ENCODE assay signal across 11 cellular contexts in the genomic region with DNA sequence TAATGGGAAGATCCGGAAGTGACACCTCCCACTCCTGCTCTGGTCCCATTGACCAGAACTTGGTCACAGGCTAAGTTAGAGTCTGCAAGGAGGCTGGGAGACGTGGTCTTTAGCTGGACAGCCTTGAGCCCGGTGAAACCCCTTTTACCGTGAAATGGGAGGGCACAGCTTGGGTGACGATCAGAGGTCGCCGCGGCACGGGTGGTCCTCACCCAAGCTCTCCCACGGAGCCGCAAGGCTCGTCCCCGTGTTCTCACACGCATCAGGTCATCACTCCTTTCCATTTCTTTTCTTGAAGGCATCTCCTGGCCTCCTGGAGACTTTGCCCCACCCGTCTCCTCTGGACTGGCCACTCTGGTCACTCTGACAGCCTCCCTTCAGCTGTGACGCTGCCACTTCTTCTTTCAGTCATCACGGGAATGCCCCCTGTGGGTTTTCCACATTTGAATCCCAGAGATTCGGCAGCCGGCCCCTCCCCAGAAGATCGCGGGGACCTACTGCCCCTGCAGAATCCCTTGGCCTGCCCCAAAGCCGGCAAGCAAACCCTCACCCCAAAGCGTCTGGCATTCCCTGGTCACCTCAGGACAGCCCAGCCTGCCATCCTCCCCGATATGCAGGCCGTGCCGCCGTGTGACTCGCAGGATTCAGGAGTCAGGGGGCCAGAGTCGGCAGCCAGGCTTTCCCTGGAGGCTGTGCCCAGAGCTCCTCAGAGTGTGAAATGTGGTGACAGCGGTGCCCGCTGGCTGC. TPM values are rescaled to one million over a fixed set of nuclear protein-coding genes. Genes with fewer than 3 reads are reported as not detected.
A peak's percentile ranks its signal among the peaks of the same experiment; 100 is the strongest.
DNase-seq lines count a peak whose midpoint lies in the region; ATAC-seq, FAIRE-seq and TF ChIP-seq lines count a peak whose summit lies in the region.
"Had no signal": no experiment of that assay in that cellular context is flagged by ENCODE, and none has a peak within 500 bp of the region (broad histone marks: within the 10 kb centered on the region; RNA-seq: fewer than 3 reads in every experiment).

No MANE protein-coding gene starts in this region.

- no peak overlapping the region for H3K4me3 Mint-ChIP-seq in CD4-positive, alpha-beta T cell
- H3K4me3 Mint-ChIP-seq in WTC11 = no peak overlapping the region; the same call in 1 of the 2 replicates
- H3K4me3 Mint-ChIP-seq: activated naive CD8-positive, alpha-beta T cell treated with anti-CD3 and anti-CD28 coated beads, Interleukin-2, amount 50 U/mL, for 24 hours; CD4-positive, CD25-positive, alpha-beta regulatory T cell had no signal

- no peak overlapping the region for H3K27ac ChIP-seq in CD4-positive, alpha-beta T cell (ENCODE audit: low read depth, low read length)
- H3K27ac ChIP-seq in right cardiac atrium (ENCODE audit: low read length) = peak overlapping the region; percentile 82
- peak overlapping the region; percentile 48 to 66 (median 58) for H3K27ac ChIP-seq in sigmoid colon

- intact Hi-C loops in CD4-positive, alpha-beta T cell (cut with DNase I, micrococcal nuclease) = no loop called here
- intact Hi-C loops in right cardiac atrium (cut with DNase I) (no loop called here), sigmoid colon (cut with DNase I) (loop anchor here (10.0 kb wide), 1 partner anchor 319 kb away; a partner anchor contains a TSS)

- peaks cover 4% of the 10 kb centered on the region for H3K4me1 Mint-ChIP-seq in CD4-positive, alpha-beta T cell (ENCODE audit: low read depth)
- no peaks in the 10 kb centered on the region for H3K4me1 Mint-ChIP-seq in WTC11

- no peaks in the 10 kb centered on the region for H3K36me3 ChIP-seq in sigmoid colon

- DNase-seq in CD4-positive, alpha-beta T cell = no peak
- DNase-seq in WTC11 (ENCODE audit: low spot score) (no peak), right cardiac atrium (peak in 2 of 3 donors; percentile 61 to 64), sigmoid colon (no peak), OCI-M1 (lab: John Stamatoyannopoulos, UW) (no peak), H54 (ENCODE audit: insufficient read length, low spot score) (no peak), NCI-H446 (lab: John Stamatoyannopoulos, UW) (no peak), OCI-M2 (lab: John Stamatoyannopoulos, UW; ENCODE audit: unreplicated experiment) (no peak)

- peaks cover 41% of the 10 kb centered on the region for H3K27me3 ChIP-seq in CD4-positive, alpha-beta T cell (ENCODE audit: control insufficient read depth, insufficient read depth, low read length)
- H3K27me3 ChIP-seq in right cardiac atrium (ENCODE audit: control insufficient read depth, insufficient read depth) (no peaks in the 10 kb centered on the region), sigmoid colon (peaks cover 12 to 71% (median 47%) of the 10 kb centered on the region in 3 donors)

- no peak for TF ChIP-seq EP300 in sigmoid colon (IDR thresholded peaks at IDR 0.05)

- H3K9me3 ChIP-seq in CD4-positive, alpha-beta T cell (ENCODE audit: control insufficient read depth, low read length) = no peaks in the 10 kb centered on the region
- no peaks in the 10 kb centered on the region for H3K9me3 ChIP-seq in right cardiac atrium (ENCODE audit: control insufficient read depth, low read length)
- no peaks in the 10 kb centered on the region for H3K9me3 ChIP-seq in sigmoid colon

- peak; percentile 7 for ATAC-seq in CD4-positive, alpha-beta T cell (ENCODE audit: poor library complexity)
- ATAC-seq in WTC11 (peak; percentile 25; the same call in 1 of the 2 replicates), right cardiac atrium (peak in 1 of 2 donors; percentile 2)

- no peak for TF ChIP-seq CTCF in CD4-positive, alpha-beta T cell (IDR thresholded peaks at IDR 0.05)
- TF ChIP-seq CTCF in WTC11 (IDR thresholded peaks at IDR 0.05) (no peak), sigmoid colon (IDR thresholded peaks at IDR 0.05) (no peak)

- H3K4me1 ChIP-seq in right cardiac atrium (ENCODE audit: control insufficient read depth, insufficient read depth, low read length) (no peaks in the 10 kb centered on the region), sigmoid colon (peaks cover 0 to 17% (median 10%) of the 10 kb centered on the region in 4 donors)

- WGBS in right cardiac atrium = 47% methylated on average over 31 of the region's 31 CpGs
- 42 to 56% methylated on average over 31 of the region's 31 CpGs for WGBS in sigmoid colon, 2 donors

- peaks cover 26% of the 10 kb centered on the region for H3K27me3 Mint-ChIP-seq in CD4-positive, alpha-beta T cell
- 0 out of 2 replicates have a peak, but pooled peaks cover 6% of the 10 kb centered on the region for H3K27me3 Mint-ChIP-seq in WTC11 (ENCODE audit: low read depth)

- CTCF ChIA-PET in CD4-positive, alpha-beta T cell (lab: Charles Lee) = interaction anchor here (1.3 to 2.0 kb wide), 4 partner anchors 12 to 159 kb away, joined by 3 to 8 read pairs (median 6); no protein-coding TSS in a partner anchor
- CTCF ChIA-PET in WTC11 (lab: Charles Lee) = interaction anchor here (0.5 to 3.6 kb wide), 16 partner anchors 10 to 233 kb away, joined by 3 to 21 read pairs (median 4); a partner anchor contains a TSS

- POLR2A ChIA-PET in CD4-positive, alpha-beta T cell (lab: Charles Lee) = interaction anchor here (1.0 kb wide), 1 partner anchor 104 kb away, joined by 3 read pairs; no protein-coding TSS in a partner anchor
- POLR2A ChIA-PET in WTC11 (lab: Charles Lee) = interaction anchor here (0.6 kb wide), 1 partner anchor 59 kb away, joined by 10 read pairs; no protein-coding TSS in a partner anchor

- TF ChIP-seq POLR2A in sigmoid colon (IDR thresholded peaks at IDR 0.05) (no peak), H54 (IDR thresholded peaks at IDR 0.05; ENCODE audit: low read depth, low read length) (no peak)

- H3K4me3 ChIP-seq in right cardiac atrium (ENCODE audit: low read length) (peak overlapping the region; percentile 43), sigmoid colon (peak overlapping the region in 3 of 4 donors; percentile 11 to 32 (median 23))

- H3K27ac Mint-ChIP-seq in CD4-positive, alpha-beta T cell = no peak overlapping the region
- no peak overlapping the region for H3K27ac Mint-ChIP-seq in WTC11
- H3K27ac Mint-ChIP-seq: activated naive CD8-positive, alpha-beta T cell treated with anti-CD3 and anti-CD28 coated beads, Interleukin-2, amount 50 U/mL, for 24 hours had no signal

- no peak for FAIRE-seq in H54 (lab: Jason Lieb, UNC)

- no peaks in the 10 kb centered on the region for H3K36me3 Mint-ChIP-seq in CD4-positive, alpha-beta T cell (ENCODE audit: low read depth)
- no peaks in the 10 kb centered on the region for H3K36me3 Mint-ChIP-seq in WTC11
- H3K36me3 Mint-ChIP-seq: CD4-positive, CD25-positive, alpha-beta regulatory T cell; IgD-negative memory B cell had no signal

- H3K9me3 Mint-ChIP-seq in CD4-positive, alpha-beta T cell = no peaks in the 10 kb centered on the region
- H3K9me3 Mint-ChIP-seq in WTC11 = no peaks in the 10 kb centered on the region
- H3K9me3 Mint-ChIP-seq: activated naive CD8-positive, alpha-beta T cell treated with anti-CD3 and anti-CD28 coated beads, Interleukin-2, amount 50 U/mL, for 24 hours; CD4-positive, CD25-positive, alpha-beta regulatory T cell; IgD-negative memory B cell had no signal

TF ChIP-seq in WTC11, 78 proteins besides CTCF, POLR2A, EP300 and RAD21 (continues in another document):
- TF ChIP-seq, protein P1, sequence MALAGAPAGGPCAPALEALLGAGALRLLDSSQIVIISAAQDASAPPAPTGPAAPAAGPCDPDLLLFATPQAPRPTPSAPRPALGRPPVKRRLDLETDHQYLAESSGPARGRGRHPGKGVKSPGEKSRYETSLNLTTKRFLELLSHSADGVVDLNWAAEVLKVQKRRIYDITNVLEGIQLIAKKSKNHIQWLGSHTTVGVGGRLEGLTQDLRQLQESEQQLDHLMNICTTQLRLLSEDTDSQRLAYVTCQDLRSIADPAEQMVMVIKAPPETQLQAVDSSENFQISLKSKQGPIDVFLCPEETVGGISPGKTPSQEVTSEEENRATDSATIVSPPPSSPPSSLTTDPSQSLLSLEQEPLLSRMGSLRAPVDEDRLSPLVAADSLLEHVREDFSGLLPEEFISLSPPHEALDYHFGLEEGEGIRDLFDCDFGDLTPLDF (CRISPR knock-in tag; IDR thresholded peaks at IDR 0.05) = no peak

RNA-seq across cellular contexts. Expression of a gene that starts 18.9 kb away (rescaled TPM):
- total RNA-seq in CD4-positive, alpha-beta T cell = not detected
- 54.6 to 64.9 TPM (median 62.8 TPM) in 3 replicates for total RNA-seq in WTC11 (2021)
- 100 to 1,000 TPM in 1 of 4 donors, 10 to 100 TPM in 3; 73.3 to 148 (median 83.0) TPM for total RNA-seq in right cardiac atrium
- polyA plus RNA-seq in right cardiac atrium = 113 TPM
- total RNA-seq in sigmoid colon = 10 to 100 TPM; 31.0 to 75.6 (median 46.0) TPM
- polyA plus RNA-seq in sigmoid colon = 10 to 100 TPM in 2 of 3 donors, 1 to 10 TPM in 1; 6.0 to 43.5 (median 27.6) TPM
- polyA plus RNA-seq: CD4-positive, CD25-positive, alpha-beta regulatory T cell; IgD-negative memory B cell had no signal

RNA-seq across cellular contexts. Expression of a gene that starts 43.5 kb away (rescaled TPM):
- total RNA-seq in CD4-positive, alpha-beta T cell = 1 to 10 TPM; 3.6 to 4.0 TPM
- total RNA-seq in WTC11 (2021) (40.2 to 42.2 TPM (median 41.2 TPM) in 3 replicates), right cardiac atrium (10 to 100 TPM; 63.0 to 92.0 (median 70.2) TPM), sigmoid colon (10 to 100 TPM; 28.0 to 62.4 (median 33.7) TPM)
- polyA plus RNA-seq in right cardiac atrium (149 TPM), sigmoid colon (100 to 1,000 TPM in 2 of 3 donors, 10 to 100 TPM in 1; 92.5 to 345 (median 181) TPM)

Comparison
In these comparisons a context has a peak if more than half of its experiments do, and no peak if none do; other contexts are left out.
1. DNase-seq: peak in right cardiac atrium (2 of 3); none in CD4-positive, alpha-beta T cell (0 of 10), WTC11 (single experiment), sigmoid colon (single experiment), OCI-M1 (single experiment), H54 (single experiment), NCI-H446 (0 of 2) and OCI-M2 (single experiment).
2. RNA of a gene that starts 18.9 kb away (total RNA-seq): 73.3 to 148 TPM in right cardiac atrium, 54.6 to 64.9 TPM in WTC11 and 31.0 to 75.6 TPM in sigmoid colon; not detected in CD4-positive, alpha-beta T cell; every median in the first group is over 10 times any median in the second.